ENCODE assay signal across 8 cellular contexts in the genomic region with DNA sequence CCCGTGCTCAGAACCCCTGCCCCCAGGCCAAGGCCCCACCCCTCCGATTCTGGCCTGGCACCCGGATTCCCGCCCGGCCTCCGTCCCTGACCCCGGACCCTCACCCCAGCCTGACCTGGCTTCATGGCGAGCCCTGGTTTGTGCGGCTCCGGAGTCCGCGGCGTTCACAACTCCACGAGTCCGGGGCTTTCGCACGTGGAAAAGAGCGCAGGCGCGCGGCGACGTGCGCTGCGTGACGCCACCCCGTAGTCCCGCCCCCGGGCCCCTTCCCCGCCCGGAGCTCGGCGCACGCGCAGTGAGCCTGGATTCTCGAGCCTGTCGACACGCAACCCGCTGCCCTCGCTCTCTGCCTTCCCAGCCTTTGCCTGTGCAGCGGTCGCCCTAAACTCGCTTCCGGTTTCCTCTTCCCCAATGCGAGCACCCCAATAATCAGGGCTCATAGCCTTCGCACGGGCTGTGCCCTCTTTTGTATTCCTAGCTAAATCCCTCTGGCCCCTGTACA. TPM values are rescaled to one million over a fixed set of nuclear protein-coding genes. Genes with fewer than 3 reads are reported as not detected.
DNase-seq lines count a peak whose midpoint lies in the region; ATAC-seq, FAIRE-seq and TF ChIP-seq lines count a peak whose summit lies in the region.

FBL (minus strand) TSS at position 204 of the 502 bp plus-strand sequence; CDS start at position 125, 79 bp downstream.

- DNase-seq in AG09309 (ENCODE audit: low read depth) (peak; percentile 46), NCI-H446 (lab: John Stamatoyannopoulos, UW) (peak; percentile 80 to 97), cerebellar cortex (ENCODE audit: low spot score) (peak; percentile 89), kidney (peak; percentile 98)
- DNase-seq in activated CD4-positive, CD25-positive, alpha-beta regulatory T cell treated with anti-CD3 and anti-CD28 coated beads, Interleukin-2, amount 50 U/mL, for 72 hours, result peak; percentile 100
- DNase-seq in stimulated activated CD4-positive, alpha-beta T cell treated with anti-CD3 and anti-CD28 coated beads, Interleukin-15, amount 100 ng/mL, for 24 hours, result peak; percentile 98

- no peak for FAIRE-seq in kidney (lab: Jason Lieb, UNC)

- TF ChIP-seq CTCF in AG09309 (IDR thresholded peaks at IDR 0.05; ENCODE audit: control insufficient read depth, insufficient read depth, low read depth, low read length, missing control alignments) (no peak), kidney (IDR thresholded peaks at IDR 0.05; ENCODE audit: borderline replicate concordance, extremely low read depth, insufficient read depth) (no peak)

- peak within 1 kb of the TSS; percentile 85 to 93 for H3K9ac ChIP-seq in kidney (ENCODE audit: low read length in 2 of 2)

- peaks cover 5 to 11% of the 10 kb centered on the region in 2 donors for H3K4me1 ChIP-seq in kidney (ENCODE audit: control insufficient read depth in 1 of 2, insufficient read depth in 1 of 2, low read depth in 1 of 2, low read length in 2 of 2)

- H3K36me3 ChIP-seq in kidney (ENCODE audit: control insufficient read depth in 1 of 2, insufficient read depth in 2 of 2, low read length in 2 of 2), result no peaks in the 10 kb centered on the region

- H3K4me3 ChIP-seq in AG09309 (ENCODE audit: control insufficient read depth, low read depth, low read length) (peak within 1 kb of the TSS; percentile 88), kidney (ENCODE audit: low read length in 2 of 2) (peak within 1 kb of the TSS; percentile 84 to 90)

- H3K9me3 ChIP-seq in kidney (ENCODE audit: control insufficient read depth in 1 of 2, low read length in 2 of 2), result no peaks in the 10 kb centered on the region

- H3K27ac ChIP-seq in kidney (ENCODE audit: low read depth in 2 of 2, low read length in 2 of 2), result peak within 1 kb of the TSS; percentile 79 to 89

- intact Hi-C loops in kidney (cut with DNase I), result no loop called here

- ATAC-seq in GM19025 (IDR thresholded peaks at IDR 0.05; ENCODE audit: low read depth, unreplicated experiment) (peak; percentile 83), HG03354 (IDR thresholded peaks at IDR 0.05; ENCODE audit: poor library complexity, severe bottlenecking, unreplicated experiment) (peak; percentile 78)

RNA-seq across cellular contexts. Expression of gene FBL, which starts in this region (rescaled TPM):
- 165 TPM for total RNA-seq in kidney
- polyA plus RNA-seq in kidney (ENCODE audit: insufficient read depth, low read depth, low replicate concordance), result 155 TPM

Comparison
In these comparisons a context has a peak if more than half of its experiments do, and no peak if none do; other contexts are left out.
1. Peak in every context shown above with its lines: DNase-seq, ATAC-seq, H3K4me3 ChIP-seq and H3K27ac ChIP-seq.
2. DNase-seq: peak in every context shown above with its lines; median percentile 100 in activated CD4-positive, CD25-positive, alpha-beta regulatory T cell treated with anti-CD3 and anti-CD28 coated beads, Interleukin-2, amount 50 U/mL, for 72 hours; 98 in kidney; 98 in stimulated activated CD4-positive, alpha-beta T cell treated with anti-CD3 and anti-CD28 coated beads, Interleukin-15, amount 100 ng/mL, for 24 hours; 89 in cerebellar cortex; 88 in NCI-H446; 46 in AG09309.